ENCODE assay signal across 18 cellular contexts in genomic region chr1:64516803-64517568, GRCh38. TPM values are rescaled to one million over a fixed set of nuclear protein-coding genes. Genes with fewer than 3 reads are reported as not detected.
DNase-seq lines count a peak whose midpoint lies in the region; ATAC-seq, FAIRE-seq and TF ChIP-seq lines count a peak whose summit lies in the region.
"Had no signal": no experiment of that assay in that cellular context is flagged by ENCODE, and none has a peak within 500 bp of the region (broad histone marks: within the 10 kb centered on the region; RNA-seq: fewer than 3 reads in every experiment).

No MANE protein-coding gene starts in this region.

- intact Hi-C loops in vagina (cut with DNase I): no loop called here

- no peak overlapping the region for H3K27ac ChIP-seq in SJCRH30
- H3K27ac ChIP-seq in vagina: no peak overlapping the region
- H3K27ac ChIP-seq: PC-9 had no signal

- TF ChIP-seq CTCF in osteocyte (IDR thresholded peaks at IDR 0.05) (no peak), vagina (IDR thresholded peaks at IDR 0.05) (no peak)

- H3K4me1 ChIP-seq in SJCRH30 (peaks cover 23% of the 10 kb centered on the region), vagina (peaks cover 82% of the 10 kb centered on the region)

- peak; percentile 54 for FAIRE-seq in RCC 7860 (lab: Jason Lieb, UNC)

- H3K9me3 ChIP-seq in SJCRH30 (replicated peaks) (no peaks in the 10 kb centered on the region), vagina (no peaks in the 10 kb centered on the region)

- H3K27me3 ChIP-seq in SJCRH30 (no peaks in the 10 kb centered on the region), vagina (no peaks in the 10 kb centered on the region)

- peak overlapping the region; percentile 12 for H3K27ac Mint-ChIP-seq in osteocyte (ENCODE audit: unreplicated experiment)
- H3K27ac Mint-ChIP-seq: activated naive CD8-positive, alpha-beta T cell treated with anti-CD3 and anti-CD28 coated beads, Interleukin-2, amount 50 U/mL, for 24 hours; CD4-positive, CD25-positive, alpha-beta regulatory T cell had no signal

- H3K36me3 ChIP-seq in SJCRH30: no peaks in the 10 kb centered on the region
- no peaks in the 10 kb centered on the region for H3K36me3 ChIP-seq in vagina

- H3K4me3 Mint-ChIP-seq in osteocyte (ENCODE audit: unreplicated experiment): no peak overlapping the region
- H3K4me3 Mint-ChIP-seq: activated naive CD8-positive, alpha-beta T cell treated with anti-CD3 and anti-CD28 coated beads, Interleukin-2, amount 50 U/mL, for 24 hours; CD4-positive, CD25-positive, alpha-beta regulatory T cell had no signal

- DNase-seq in EH (ENCODE audit: low read depth): peak; percentile 74
- DNase-seq in RCC 7860 (ENCODE audit: low spot score): peak; percentile 55
- no peak for DNase-seq in osteocyte (ENCODE audit: extremely low spot score, unreplicated experiment)
- no peak for DNase-seq in SJCRH30
- DNase-seq in NCI-H2081 treated with DMSO at 0.1 percent for 48 hours (lab: John Stamatoyannopoulos, UW): no peak
- no peak for DNase-seq in vagina (ENCODE audit: extremely low spot score in 2 of 2)
- no peak for DNase-seq in NCI-H1105 (lab: John Stamatoyannopoulos, UW)
- DNase-seq: activated CD4-positive, CD25-positive, alpha-beta regulatory T cell; activated naive CD8-positive, alpha-beta T cell treated with anti-CD3 and anti-CD28 coated beads, Interleukin-2, amount 50 U/mL, for 24 hours; CD4-positive, CD25-positive, alpha-beta regulatory T cell; H7; NCI-H1092; NCI-H446 treated with DMSO at 0.1 percent for 48 hours; PC-9; right cardiac atrium; stimulated activated naive CD8-positive, alpha-beta T cell treated with anti-CD3 and anti-CD28 coated beads, Interleukin-15, Interleukin-2, amounts not matched to agents 100 U/mL and 50 U/mL, for 24 hours had no signal

- no peaks in the 10 kb centered on the region for H3K36me3 Mint-ChIP-seq in osteocyte (ENCODE audit: unreplicated experiment)
- H3K36me3 Mint-ChIP-seq: CD4-positive, CD25-positive, alpha-beta regulatory T cell had no signal

- H3K4me3 ChIP-seq in SJCRH30 (no peak overlapping the region), vagina (no peak overlapping the region)
- H3K4me3 ChIP-seq: PC-9 had no signal

- TF ChIP-seq POLR2A in vagina (IDR thresholded peaks at IDR 0.05): no peak

- peak; percentile 59 for ATAC-seq in esophagus mucosa
- ATAC-seq: activated naive CD8-positive, alpha-beta T cell treated with anti-CD3 and anti-CD28 coated beads, Interleukin-2, amount 50 U/mL, for 24 hours; right cardiac atrium; stimulated activated naive CD8-positive, alpha-beta T cell treated with anti-CD3 and anti-CD28 coated beads, Interleukin-15, Interleukin-2, amounts not matched to agents 100 U/mL and 50 U/mL, for 24 hours had no signal

- H3K4me1 Mint-ChIP-seq in osteocyte (ENCODE audit: unreplicated experiment): peaks cover 67% of the 10 kb centered on the region

- no peaks in the 10 kb centered on the region for H3K27me3 Mint-ChIP-seq in osteocyte (ENCODE audit: unreplicated experiment)
- H3K27me3 Mint-ChIP-seq: activated naive CD8-positive, alpha-beta T cell treated with anti-CD3 and anti-CD28 coated beads, Interleukin-2, amount 50 U/mL, for 24 hours had no signal

- H3K9me3 Mint-ChIP-seq in osteocyte (ENCODE audit: unreplicated experiment): no peaks in the 10 kb centered on the region
- H3K9me3 Mint-ChIP-seq: activated naive CD8-positive, alpha-beta T cell treated with anti-CD3 and anti-CD28 coated beads, Interleukin-2, amount 50 U/mL, for 24 hours had no signal

RNA-seq across cellular contexts. Expression of gene CACHD1, which starts 47.1 kb away (rescaled TPM):
- total RNA-seq in esophagus mucosa (2.8 TPM), osteocyte (5.5 TPM in 2 replicates), vagina (27.7 TPM)
- 10.6 and 12.1 TPM in 2 replicates for total RNA-seq in SJCRH30 (2014; rRNA removed; shearing (Covaris generic))
- total RNA-seq: myocyte had no signal

Comparison
In these comparisons a context has a peak if more than half of its experiments do, and no peak if none do; other contexts are left out.
1. DNase-seq: peak in EH (single experiment) and RCC 7860 (single experiment); none in osteocyte (single experiment), SJCRH30 (0 of 2), NCI-H2081 treated with DMSO at 0.1 percent for 48 hours (single experiment), vagina (0 of 2) and NCI-H1105 (single experiment).